ENCODE assay signal across 7 cellular contexts in the genomic region with DNA sequence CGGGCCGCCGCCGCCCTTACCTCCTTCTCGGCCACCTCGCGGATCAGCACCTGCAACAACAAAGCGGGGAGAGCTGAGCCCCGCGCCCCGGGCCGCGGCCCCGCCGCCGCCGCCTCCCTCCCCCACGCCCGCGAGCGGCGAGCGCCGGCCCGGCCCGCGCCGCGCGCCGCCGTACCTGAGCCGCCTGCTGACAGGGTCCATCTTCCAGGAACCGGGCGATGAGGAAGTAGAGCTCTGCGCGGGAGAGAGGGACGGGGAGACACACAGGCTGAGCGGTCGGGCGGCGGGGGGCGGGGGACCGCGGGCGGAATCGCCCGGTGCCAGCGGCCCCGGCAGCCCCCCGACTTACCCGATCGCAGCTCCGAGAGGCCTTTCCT. TPM values are rescaled to one million over a fixed set of nuclear protein-coding genes. Genes with fewer than 3 reads are reported as not detected.
A peak's percentile ranks its signal among the peaks of the same experiment; 100 is the strongest.
DNase-seq lines count a peak whose midpoint lies in the region; ATAC-seq, FAIRE-seq and TF ChIP-seq lines count a peak whose summit lies in the region.

No MANE protein-coding gene starts in this region.

- TF ChIP-seq POLR2A in H1 (IDR thresholded peaks at IDR 0.05; ENCODE audit: control extremely low read depth in 1 of 2, low read depth in 2 of 2, low read length in 2 of 2) = no peak

- peak overlapping the region; percentile 98 for H4K8ac ChIP-seq in H1 (ENCODE audit: extremely low read depth, insufficient read depth, low read length)

- H3K14ac ChIP-seq in H1 (ENCODE audit: insufficient read length) = no peak overlapping the region

- H3K56ac ChIP-seq in H1 (replicated peaks; ENCODE audit: insufficient read length, low read depth, low read length) = peak overlapping the region; percentile 87

- H3K9me3 ChIP-seq in H1 (ENCODE audit: insufficient read depth in 2 of 2, low read depth in 1 of 2, low read length in 1 of 2) = no peaks in the 10 kb centered on the region

- peak overlapping the region; percentile 80 for H4K91ac ChIP-seq in H1 (replicated peaks; ENCODE audit: insufficient read length, low read length)

- peaks cover 3 to 5% of the 10 kb centered on the region in 2 experiments for H4K20me1 ChIP-seq in H1 (replicated peaks in 1 of 2; ENCODE audit: control insufficient read depth in 1 of 2, insufficient read depth in 2 of 2, low read length in 2 of 2)

- FAIRE-seq in H1 (lab: Jason Lieb, UNC) = no peak

- WGBS in H1 (ENCODE audit: extremely low coverage in 1 of 2, insufficient coverage in 1 of 2, insufficient read length in 1 of 2, insufficient replicate concordance in 2 of 2, low coverage in 1 of 2, low lambda C conversion rate in 2 of 2, missing lambda C conversion rate in 1 of 2), 2 experiments = 0% methylated on average over 16 of the region's 54 CpGs; no CpG with 5 or more reads in 1 of the 2 experiments

- H2BK20ac ChIP-seq in H1 (ENCODE audit: low read length) = no peak overlapping the region

- H3K4me2 ChIP-seq in H1 (ENCODE audit: insufficient read depth in 1 of 2, low read depth in 2 of 2, low read length in 2 of 2) = peak overlapping the region; percentile 80 to 95; a peak in 2 of 4 replicates

- no peak overlapping the region for H3K23ac ChIP-seq in H1 (ENCODE audit: insufficient read length)

- ATAC-seq in GM19468 (IDR thresholded peaks at IDR 0.05; ENCODE audit: extremely low read depth, unreplicated experiment) (peak; percentile 2), HG03469 (IDR thresholded peaks at IDR 0.05; ENCODE audit: unreplicated experiment) (peak; percentile 11), SK-N-SH treated with all-trans-retinoic acid at 6 μM for 48 hours (peak; percentile 30)
- peak; percentile 17 to 19 for ATAC-seq in naive thymus-derived CD8-positive, alpha-beta T cell

- peaks cover 3 to 15% (median 9%) of the 10 kb centered on the region in 5 donors for H3K27me3 Mint-ChIP-seq in naive thymus-derived CD8-positive, alpha-beta T cell

- H2BK120ac ChIP-seq in H1 (replicated peaks; ENCODE audit: low read depth, low read length) = no peak overlapping the region

- H3K27me3 ChIP-seq in H1 (replicated peaks in 1 of 4; ENCODE audit: control insufficient read depth in 3 of 4, extremely low read depth in 1 of 4, insufficient read depth in 3 of 4, low read length in 3 of 4) = peaks cover 0 to 1% (median 0%) of the 10 kb centered on the region in 4 experiments; a peak in 1 of 7 replicates

- peak overlapping the region; percentile 85 to 99 (median 88) for H3K9ac ChIP-seq in H1 (replicated peaks in 1 of 4; ENCODE audit: extremely low read depth in 1 of 4, low read depth in 3 of 4, low read length in 3 of 4)

- no peak overlapping the region for H3K4ac ChIP-seq in H1 (replicated peaks; ENCODE audit: insufficient read length, low read depth, low read length)

- no peak overlapping the region for H2AK5ac ChIP-seq in H1 (ENCODE audit: low read depth, low read length)

- H2BK15ac ChIP-seq in H1 (ENCODE audit: low read length) = no peak overlapping the region

- H3K4me3 Mint-ChIP-seq in naive thymus-derived CD8-positive, alpha-beta T cell = peak overlapping the region; percentile 89 to 97 (median 94)

- no peak for TF ChIP-seq CTCF in H1 (IDR thresholded peaks at IDR 0.05; ENCODE audit: control extremely low read depth in 1 of 3, insufficient read depth in 1 of 3, low read depth in 1 of 3, low read length in 3 of 3)

- H3K36me3 ChIP-seq in H1 (ENCODE audit: control insufficient read depth in 2 of 4, insufficient read depth in 4 of 4, low read length in 3 of 4) = peaks cover 0 to 5% (median 0%) of the 10 kb centered on the region in 4 experiments; a peak in 2 of 8 replicates

- peaks cover 4 to 41% of the 10 kb centered on the region in 2 experiments; a peak in 3 of 4 replicates for H3K79me2 ChIP-seq in H1 (ENCODE audit: control insufficient read depth in 1 of 2, insufficient read depth in 2 of 2, low read length in 2 of 2)

- peaks cover 0 to 12% (median 0%) of the 10 kb centered on the region in 4 experiments; a peak in 1 of 7 replicates for H3K4me1 ChIP-seq in H1 (replicated peaks in 1 of 4; ENCODE audit: control insufficient read depth in 3 of 4, insufficient read depth in 4 of 4, low read length in 3 of 4)

- peak overlapping the region; percentile 98 for H3K4me3 ChIP-seq in GM08714 (ENCODE audit: low read length)
- peak overlapping the region; percentile 88 to 98 (median 94) for H3K4me3 ChIP-seq in H1 (ENCODE audit: extremely low read depth in 1 of 4, insufficient read depth in 2 of 4, low read depth in 3 of 4, low read length in 4 of 4)

- no peaks in the 10 kb centered on the region for H3K9me3 Mint-ChIP-seq in naive thymus-derived CD8-positive, alpha-beta T cell

- no peak for TF ChIP-seq RAD21 in H1 (IDR thresholded peaks at IDR 0.05 in 1 of 2, conservative IDR thresholded peaks at IDR 0.05 in 1 of 2; ENCODE audit: low read depth in 2 of 2, low read length in 2 of 2)

- POLR2A ChIA-PET in H1 (lab: Charles Lee; ENCODE audit: partially characterized antibody) = interaction anchor here (0.8 to 4.0 kb wide), 13 partner anchors 8 to 162 kb away, joined by 3 to 20 read pairs (median 5); no protein-coding TSS in a partner anchor
- POLR2A ChIA-PET in naive thymus-derived CD8-positive, alpha-beta T cell (lab: Charles Lee) = interaction anchor here (0.8 to 4.3 kb wide), 15 partner anchors 11 to 588 kb away, joined by 3 to 17 read pairs (median 5); partner anchors contain the start of genes HMGN3, IRAK1BP1 and LCA5

- no peak overlapping the region for H2AFZ ChIP-seq in H1 (ENCODE audit: low read length)

- H3K27ac ChIP-seq in H1 (ENCODE audit: low read depth, low read length) = peak overlapping the region; percentile 93

- no peak for TF ChIP-seq EP300 in H1 (IDR thresholded peaks at IDR 0.05; ENCODE audit: borderline replicate concordance in 1 of 2, low read depth in 2 of 2, low read length in 2 of 2)

- H2BK12ac ChIP-seq in H1 (ENCODE audit: low read depth, low read length) = no peak overlapping the region

- H3K4me1 Mint-ChIP-seq in naive thymus-derived CD8-positive, alpha-beta T cell = peaks cover 9 to 56% (median 32%) of the 10 kb centered on the region in 4 donors

- H2BK5ac ChIP-seq in H1 (ENCODE audit: low read depth, low read length) = peak overlapping the region; percentile 97

- H3K79me1 ChIP-seq in H1 (ENCODE audit: low read depth, low read length) = no peaks in the 10 kb centered on the region

- H3K18ac ChIP-seq in H1 (ENCODE audit: extremely low read depth, low read length) = no peak overlapping the region; the same call in 1 of the 2 replicates

- H4K5ac ChIP-seq in H1 (ENCODE audit: insufficient read length, low read depth, low read length) = peak overlapping the region; percentile 99

- peak overlapping the region; percentile 88 to 99 (median 97) for H3K27ac Mint-ChIP-seq in naive thymus-derived CD8-positive, alpha-beta T cell

- H3K36me3 Mint-ChIP-seq in naive thymus-derived CD8-positive, alpha-beta T cell = peaks cover 0 to 3% (median 3%) of the 10 kb centered on the region in 3 donors

- CTCF ChIA-PET in H1 (lab: Charles Lee; ENCODE audit: partially characterized antibody) = interaction anchor here (0.8 kb wide), 1 partner anchor 10 kb away, joined by 3 read pairs; no protein-coding TSS in a partner anchor

- H3K23me2 ChIP-seq in H1 (ENCODE audit: low read depth, low read length) = peaks cover 3% of the 10 kb centered on the region

- DNase-seq in H1 (ENCODE audit: low read depth in 1 of 2, low spot score in 2 of 2) (no peak), GM19240 (ENCODE audit: insufficient read length, low spot score) (no peak)
- DNase-seq in naive thymus-derived CD8-positive, alpha-beta T cell = peak in 1 of 10 donors; percentile 54

TF ChIP-seq in SK-N-SH treated with all-trans-retinoic acid at 6 μM for 48 hours, 23 proteins besides CTCF, POLR2A, EP300 and RAD21 (continues in another document):
- no peak for TF ChIP-seq OSR1 (CRISPR knock-in tag; IDR thresholded peaks at IDR 0.05)
- no peak for TF ChIP-seq ZNF8 (CRISPR knock-in tag; IDR thresholded peaks at IDR 0.05)
- TF ChIP-seq, protein P1, sequence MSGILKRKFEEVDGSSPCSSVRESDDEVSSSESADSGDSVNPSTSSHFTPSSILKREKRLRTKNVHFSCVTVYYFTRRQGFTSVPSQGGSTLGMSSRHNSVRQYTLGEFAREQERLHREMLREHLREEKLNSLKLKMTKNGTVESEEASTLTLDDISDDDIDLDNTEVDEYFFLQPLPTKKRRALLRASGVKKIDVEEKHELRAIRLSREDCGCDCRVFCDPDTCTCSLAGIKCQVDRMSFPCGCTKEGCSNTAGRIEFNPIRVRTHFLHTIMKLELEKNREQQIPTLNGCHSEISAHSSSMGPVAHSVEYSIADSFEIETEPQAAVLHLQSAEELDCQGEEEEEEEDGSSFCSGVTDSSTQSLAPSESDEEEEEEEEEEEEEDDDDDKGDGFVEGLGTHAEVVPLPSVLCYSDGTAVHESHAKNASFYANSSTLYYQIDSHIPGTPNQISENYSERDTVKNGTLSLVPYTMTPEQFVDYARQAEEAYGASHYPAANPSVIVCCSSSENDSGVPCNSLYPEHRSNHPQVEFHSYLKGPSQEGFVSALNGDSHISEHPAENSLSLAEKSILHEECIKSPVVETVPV (CRISPR knock-in tag; IDR thresholded peaks at IDR 0.05) = no peak

TF ChIP-seq in H1, 55 proteins besides CTCF, POLR2A, EP300 and RAD21 (continues in another document):
- TF ChIP-seq FOSL1 (IDR thresholded peaks at IDR 0.05; ENCODE audit: insufficient read depth, low read depth, low read length) (no peak), POLR2AphosphoS5 (IDR thresholded peaks at IDR 0.05; ENCODE audit: low read depth, low read length) (no peak), CREB1 (IDR thresholded peaks at IDR 0.05) (no peak), SP4 (IDR thresholded peaks at IDR 0.05; ENCODE audit: low read length) (no peak), GTF2F1 (IDR thresholded peaks at IDR 0.05; ENCODE audit: borderline replicate concordance, low read depth, low read length) (no peak), RXRA (IDR thresholded peaks at IDR 0.05; ENCODE audit: insufficient read depth, low read depth, low read length) (no peak), TBP (IDR thresholded peaks at IDR 0.05; ENCODE audit: low read depth, low read length) (no peak), CHD2 (IDR thresholded peaks at IDR 0.05; ENCODE audit: low read length) (no peak), KDM4A (IDR thresholded peaks at IDR 0.05; ENCODE audit: low read depth, low read length, severe bottlenecking) (no peak)

RNA-seq across cellular contexts. Expression of gene PHIP, which starts 0.4 kb away (rescaled TPM):
- total RNA-seq in H1 (2021; fragmentation: NEBNext Ultra II Directional; extraction: Animal tissue kit (Norgen Biotek cat#: 25700)) = 54.2 and 56.2 TPM in 2 replicates
- polyA plus RNA-seq in H1 (2011; rRNA removed) = 5.1 and 7.3 TPM in 2 replicates
- polyA plus RNA-seq in H1 (2011; cell fraction: cytosol; rRNA removed) = 10.3 TPM
- 14.7 TPM for polyA plus RNA-seq in H1 (2011; cell fraction: nucleus; rRNA removed)
- 15.0 to 30.6 TPM (median 18.4 TPM) in 4 replicates for polyA plus RNA-seq in H1 (2012, experiment 1 of 2)
- polyA plus RNA-seq in H1 (2012, experiment 2 of 2) = 1.6 TPM
- polyA plus RNA-seq in H1 (2013, experiment 1 of 2) = 25.2 TPM
- 21.2 TPM for polyA plus RNA-seq in H1 (2013, experiment 2 of 2)
- 46.0 and 65.2 TPM in 2 replicates for polyA minus RNA-seq in H1 (2011; rRNA and poly(A)+ RNA removed)
- 33.5 TPM for polyA minus RNA-seq in H1 (2011; cell fraction: cytosol; rRNA and poly(A)+ RNA removed)
- polyA minus RNA-seq in H1 (2011; cell fraction: nucleus; rRNA and poly(A)+ RNA removed) = 141 TPM
- 10 to 100 TPM; 45.6 to 46.8 TPM for total RNA-seq in naive thymus-derived CD8-positive, alpha-beta T cell
- 10 to 100 TPM in 1 of 3 donors, 1 to 10 TPM in 2; 8.6 to 11.9 (median 9.0) TPM for polyA plus RNA-seq in naive thymus-derived CD8-positive, alpha-beta T cell
